ENCODE assay signal across 1 cellular context in genomic region chr5:32174011-32174866, GRCh38.
TF ChIP-seq lines count a peak whose summit lies in the region.

TSS of gene GOLPH3 (minus strand) at chr5:32174319. CDS start at chr5:32174034, 285 bp downstream.

TF ChIP-seq in HepG2, 621 proteins besides CTCF, POLR2A, EP300 and RAD21 (continued from another document and continues in another):
- no peak for TF ChIP-seq KIAA2018 (CRISPR knock-in tag; IDR thresholded peaks at IDR 0.05; ENCODE audit: borderline replicate concordance)
- TF ChIP-seq ZNF709 (CRISPR knock-in tag; IDR thresholded peaks at IDR 0.05) = peak; percentile 93
- 0 out of 2 replicates have a peak, but pooled peaks have one; percentile 49 for TF ChIP-seq ZNF713 (CRISPR knock-in tag; IDR thresholded peaks at IDR 0.05)
- no peak for TF ChIP-seq TBP (CRISPR knock-in tag; IDR thresholded peaks at IDR 0.05)
- TF ChIP-seq ZNF230 (CRISPR knock-in tag; IDR thresholded peaks at IDR 0.05) = peak; percentile 79; the same call in 1 of the 2 replicates
- no peak for TF ChIP-seq SP5 (CRISPR knock-in tag; IDR thresholded peaks at IDR 0.05; ENCODE audit: borderline replicate concordance, low read depth)
- peak; percentile 24; the same call in 1 of the 2 replicates for TF ChIP-seq HDAC2 (CRISPR knock-in tag; IDR thresholded peaks at IDR 0.05)
- TF ChIP-seq GPBP1L1 (CRISPR knock-in tag; IDR thresholded peaks at IDR 0.05) = no peak
- TF ChIP-seq ZSCAN20 (CRISPR knock-in tag; IDR thresholded peaks at IDR 0.05; ENCODE audit: borderline replicate concordance) = peak; percentile 95
- TF ChIP-seq MEF2D (CRISPR knock-in tag; IDR thresholded peaks at IDR 0.05) = peak; percentile 77
- 0 out of 2 replicates have a peak, but pooled peaks have one; percentile 22 for TF ChIP-seq ZNF180 (CRISPR knock-in tag; IDR thresholded peaks at IDR 0.05; ENCODE audit: borderline replicate concordance, low read depth)
- 0 out of 2 replicates have a peak, but pooled peaks have one; percentile 38 for TF ChIP-seq XBP1 (CRISPR knock-in tag; IDR thresholded peaks at IDR 0.05)
- TF ChIP-seq MTF2 (CRISPR knock-in tag; IDR thresholded peaks at IDR 0.05; ENCODE audit: borderline replicate concordance) = no peak
- TF ChIP-seq DDIT3 (CRISPR knock-in tag; IDR thresholded peaks at IDR 0.05) = no peak
- TF ChIP-seq DR1 (CRISPR knock-in tag; IDR thresholded peaks at IDR 0.05) = peak; percentile 71; the same call in 1 of the 2 replicates
- TF ChIP-seq PAWR (CRISPR knock-in tag; IDR thresholded peaks at IDR 0.05; ENCODE audit: borderline replicate concordance) = no peak
- TF ChIP-seq AGO1 (IDR thresholded peaks at IDR 0.05; ENCODE audit: low read depth, low read length, poor library complexity, severe bottlenecking) = peak; percentile 77
- 0 out of 2 replicates have a peak, but pooled peaks have one; percentile 62 for TF ChIP-seq NKX3-1 (CRISPR knock-in tag; IDR thresholded peaks at IDR 0.05)
- TF ChIP-seq ZNF607 (CRISPR knock-in tag; IDR thresholded peaks at IDR 0.05; ENCODE audit: borderline replicate concordance) = peak; percentile 85; the same call in 1 of the 2 replicates
- TF ChIP-seq, protein P1, sequence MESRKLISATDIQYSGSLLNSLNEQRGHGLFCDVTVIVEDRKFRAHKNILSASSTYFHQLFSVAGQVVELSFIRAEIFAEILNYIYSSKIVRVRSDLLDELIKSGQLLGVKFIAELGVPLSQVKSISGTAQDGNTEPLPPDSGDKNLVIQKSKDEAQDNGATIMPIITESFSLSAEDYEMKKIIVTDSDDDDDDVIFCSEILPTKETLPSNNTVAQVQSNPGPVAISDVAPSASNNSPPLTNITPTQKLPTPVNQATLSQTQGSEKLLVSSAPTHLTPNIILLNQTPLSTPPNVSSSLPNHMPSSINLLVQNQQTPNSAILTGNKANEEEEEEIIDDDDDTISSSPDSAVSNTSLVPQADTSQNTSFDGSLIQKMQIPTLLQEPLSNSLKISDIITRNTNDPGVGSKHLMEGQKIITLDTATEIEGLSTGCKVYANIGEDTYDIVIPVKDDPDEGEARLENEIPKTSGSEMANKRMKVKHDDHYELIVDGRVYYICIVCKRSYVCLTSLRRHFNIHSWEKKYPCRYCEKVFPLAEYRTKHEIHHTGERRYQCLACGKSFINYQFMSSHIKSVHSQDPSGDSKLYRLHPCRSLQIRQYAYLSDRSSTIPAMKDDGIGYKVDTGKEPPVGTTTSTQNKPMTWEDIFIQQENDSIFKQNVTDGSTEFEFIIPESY (CRISPR knock-in tag; IDR thresholded peaks at IDR 0.05) = no peak
- no peak; the same call in 1 of the 2 replicates for TF ChIP-seq ZNF691 (CRISPR knock-in tag; IDR thresholded peaks at IDR 0.05; ENCODE audit: borderline replicate concordance, low read depth)
- no peak for TF ChIP-seq HMGA1 (CRISPR knock-in tag; conservative IDR thresholded peaks at IDR 0.05)
- TF ChIP-seq CREB3 (CRISPR knock-in tag; IDR thresholded peaks at IDR 0.05) = 0 out of 2 replicates have a peak, but pooled peaks have one; percentile 68
- TF ChIP-seq CSRNP1 (CRISPR knock-in tag; IDR thresholded peaks at IDR 0.05) = peak; percentile 94
- TF ChIP-seq ZSCAN12 (CRISPR knock-in tag; IDR thresholded peaks at IDR 0.05) = no peak
- TF ChIP-seq DNMT1 (CRISPR knock-in tag; IDR thresholded peaks at IDR 0.05) = peak; percentile 85
- TF ChIP-seq FOXK1 (CRISPR knock-in tag; IDR thresholded peaks at IDR 0.05; ENCODE audit: borderline replicate concordance, low read depth) = 0 out of 2 replicates have a peak, but pooled peaks have one; percentile 29
- TF ChIP-seq GATAD1 (CRISPR knock-in tag; IDR thresholded peaks at IDR 0.05) = peak; percentile 76
- no peak for TF ChIP-seq ZNF382 (CRISPR knock-in tag; IDR thresholded peaks at IDR 0.05; ENCODE audit: borderline replicate concordance)
- no peak for TF ChIP-seq NFATC3 (CRISPR knock-in tag; IDR thresholded peaks at IDR 0.05)
- TF ChIP-seq PRMT3 (CRISPR knock-in tag; IDR thresholded peaks at IDR 0.05; ENCODE audit: borderline replicate concordance, low read depth) = no peak
- TF ChIP-seq KMT2B (CRISPR knock-in tag; IDR thresholded peaks at IDR 0.05) = peak; percentile 72; the same call in 1 of the 2 replicates
- TF ChIP-seq ZNF747 (CRISPR knock-in tag; IDR thresholded peaks at IDR 0.05; ENCODE audit: borderline replicate concordance) = peak; percentile 73; the same call in 1 of the 2 replicates
- peak; percentile 75; the same call in 1 of the 2 replicates for TF ChIP-seq ZNF280D (CRISPR knock-in tag; IDR thresholded peaks at IDR 0.05)
- no peak for TF ChIP-seq ZNF513 (CRISPR knock-in tag; conservative IDR thresholded peaks at IDR 0.05)
- TF ChIP-seq ATRX (CRISPR knock-in tag; IDR thresholded peaks at IDR 0.05; ENCODE audit: borderline replicate concordance) = no peak
- 0 out of 2 replicates have a peak, but pooled peaks have one; percentile 22 for TF ChIP-seq SNAPC5 (CRISPR knock-in tag; IDR thresholded peaks at IDR 0.05; ENCODE audit: borderline replicate concordance)
- no peak for TF ChIP-seq SRF (IDR thresholded peaks at IDR 0.05; ENCODE audit: low read depth, low read length)
- TF ChIP-seq ETV5 (CRISPR knock-in tag; IDR thresholded peaks at IDR 0.05; ENCODE audit: borderline replicate concordance) = peak; percentile 96
- no peak for TF ChIP-seq SOX6 (IDR thresholded peaks at IDR 0.05)
- peak; percentile 84 for TF ChIP-seq SOX6 (CRISPR knock-in tag; IDR thresholded peaks at IDR 0.05)
